In genomic region chr10:103443475-103444185, GRCh38 we compare ENCODE assay signal across 8 cellular contexts. TPM values are rescaled to one million over a fixed set of nuclear protein-coding genes. Genes with fewer than 3 reads are reported as not detected.
DNase-seq lines count a peak whose midpoint lies in the region; ATAC-seq lines count a peak whose summit lies in the region.
"Had no signal": no experiment of that assay in that cellular context is flagged by ENCODE, and none has a peak within 500 bp of the region (broad histone marks: within the 10 kb centered on the region; RNA-seq: fewer than 3 reads in every experiment).

No MANE protein-coding gene starts in this region.

- peaks cover 27% of the 10 kb centered on the region for H3K4me1 Mint-ChIP-seq in activated naive CD4-positive, alpha-beta T cell treated with anti-CD3 and anti-CD28 coated beads, Interleukin-2, amount 10 ng/mL, durations not matched to agents 7 days and 5 days
- H3K4me1 Mint-ChIP-seq in activated naive CD4-positive, alpha-beta T cell treated with anti-CD3 and anti-CD28 coated beads for 36 hours (ENCODE audit: low read depth): peaks cover 7% of the 10 kb centered on the region

- no peaks in the 10 kb centered on the region for H3K9me3 ChIP-seq in subcutaneous abdominal adipose tissue (ENCODE audit: control insufficient read depth in 5 of 5, low read length in 5 of 5)
- H3K9me3 ChIP-seq: A549 had no signal

- peaks cover 74% of the 10 kb centered on the region for H3K36me3 Mint-ChIP-seq in activated naive CD4-positive, alpha-beta T cell treated with anti-CD3 and anti-CD28 coated beads, Interleukin-2, amount 10 ng/mL, durations not matched to agents 7 days and 5 days
- H3K36me3 Mint-ChIP-seq in activated naive CD4-positive, alpha-beta T cell treated with anti-CD3 and anti-CD28 coated beads for 36 hours (ENCODE audit: low read depth): peaks cover 45% of the 10 kb centered on the region

- peak overlapping the region; percentile 41 for H3K27ac ChIP-seq in subcutaneous abdominal adipose tissue (ENCODE audit: low read depth, low read length)
- H3K27ac ChIP-seq: A549 had no signal

- H3K27ac Mint-ChIP-seq in activated naive CD4-positive, alpha-beta T cell treated with anti-CD3 and anti-CD28 coated beads, Interleukin-2, amount 10 ng/mL, durations not matched to agents 7 days and 5 days: peak overlapping the region; percentile 76
- H3K27ac Mint-ChIP-seq in activated naive CD4-positive, alpha-beta T cell treated with anti-CD3 and anti-CD28 coated beads for 36 hours: no peak overlapping the region

- no peak overlapping the region for H3K9ac ChIP-seq in subcutaneous abdominal adipose tissue (ENCODE audit: low read length in 5 of 5)

- H3K27me3 Mint-ChIP-seq in activated naive CD4-positive, alpha-beta T cell treated with anti-CD3 and anti-CD28 coated beads, Interleukin-2, amount 10 ng/mL, durations not matched to agents 7 days and 5 days: no peaks in the 10 kb centered on the region
- H3K27me3 Mint-ChIP-seq in activated naive CD4-positive, alpha-beta T cell treated with anti-CD3 and anti-CD28 coated beads for 36 hours (ENCODE audit: low read depth): no peaks in the 10 kb centered on the region

- no peak overlapping the region for H3K4me3 Mint-ChIP-seq in activated naive CD4-positive, alpha-beta T cell treated with anti-CD3 and anti-CD28 coated beads, Interleukin-2, amount 10 ng/mL, durations not matched to agents 7 days and 5 days
- H3K4me3 Mint-ChIP-seq in activated naive CD4-positive, alpha-beta T cell treated with anti-CD3 and anti-CD28 coated beads for 36 hours: no peak overlapping the region

- H3K4me3 ChIP-seq in subcutaneous abdominal adipose tissue (ENCODE audit: low read depth in 1 of 5, low read length in 5 of 5): no peak overlapping the region
- H3K4me3 ChIP-seq: A549 had no signal

- no peaks in the 10 kb centered on the region for H3K9me3 Mint-ChIP-seq in activated naive CD4-positive, alpha-beta T cell treated with anti-CD3 and anti-CD28 coated beads, Interleukin-2, amount 10 ng/mL, durations not matched to agents 7 days and 5 days
- no peaks in the 10 kb centered on the region for H3K9me3 Mint-ChIP-seq in activated naive CD4-positive, alpha-beta T cell treated with anti-CD3 and anti-CD28 coated beads for 36 hours

- no peak for DNase-seq in activated naive CD4-positive, alpha-beta T cell treated with anti-CD3 and anti-CD28 coated beads, Interleukin-2, amount 10 ng/mL, durations not matched to agents 7 days and 5 days
- DNase-seq in activated naive CD4-positive, alpha-beta T cell treated with anti-CD3 and anti-CD28 coated beads for 36 hours: no peak
- DNase-seq: activated gamma-delta T cell; stimulated activated CD4-positive, alpha-beta T cell treated with anti-CD3 and anti-CD28 coated beads, Interleukin-4, amount 100 ng/mL, for 4 hours had no signal

- peaks cover 24 to 70% (median 53%) of the 10 kb centered on the region in 5 donors for H3K4me1 ChIP-seq in subcutaneous abdominal adipose tissue (ENCODE audit: control insufficient read depth in 5 of 5, insufficient read depth in 5 of 5, low read length in 5 of 5)
- H3K4me1 ChIP-seq: A549 had no signal

- CTCF ChIA-PET in activated naive CD4-positive, alpha-beta T cell treated with anti-CD3 and anti-CD28 coated beads, Interleukin-2, amount 10 ng/mL, durations not matched to agents 7 days and 5 days (lab: Charles Lee): interaction anchor here (2.0 kb wide), 1 partner anchor 42 kb away, joined by 7 read pairs; no protein-coding TSS in a partner anchor
- CTCF ChIA-PET in activated naive CD4-positive, alpha-beta T cell treated with anti-CD3 and anti-CD28 coated beads for 36 hours (lab: Charles Lee): interaction anchor here (0.6 to 1.2 kb wide), 2 partner anchors 42 to 589 kb away, joined by 3 read pairs; partner anchors contain the start of gene BORCS7

- intact Hi-C loops in activated naive CD4-positive, alpha-beta T cell treated with anti-CD3 and anti-CD28 coated beads for 36 hours (cut with micrococcal nuclease): no loop called here

- H3K36me3 ChIP-seq in subcutaneous abdominal adipose tissue (ENCODE audit: control insufficient read depth in 5 of 5, insufficient read depth in 5 of 5, low read length in 5 of 5): peaks cover 3 to 83% (median 79%) of the 10 kb centered on the region in 5 donors

- no peak for ATAC-seq in HG03457 (IDR thresholded peaks at IDR 0.05; ENCODE audit: unreplicated experiment)
- ATAC-seq: A549 had no signal

- H3K27me3 ChIP-seq in subcutaneous abdominal adipose tissue (ENCODE audit: control insufficient read depth in 5 of 5, insufficient read depth in 4 of 5, low read length in 5 of 5): no peaks in the 10 kb centered on the region

RNA-seq across cellular contexts. Expression of gene CALHM2, which starts 8.5 kb away (rescaled TPM):
- total RNA-seq in activated naive CD4-positive, alpha-beta T cell treated with anti-CD3 and anti-CD28 coated beads for 36 hours: 1 to 10 TPM; 8.3 to 9.5 TPM

RNA-seq across cellular contexts. Expression of gene CALHM1, which starts 15.1 kb away (rescaled TPM):
- total RNA-seq in activated naive CD4-positive, alpha-beta T cell treated with anti-CD3 and anti-CD28 coated beads for 36 hours: not detected
- total RNA-seq: cerebellum had no signal

RNA-seq across cellular contexts. Expression of gene CALHM3, which starts 35.4 kb away (rescaled TPM):
- total RNA-seq in activated naive CD4-positive, alpha-beta T cell treated with anti-CD3 and anti-CD28 coated beads for 36 hours: not detected
- total RNA-seq: cerebellum had no signal

RNA-seq across cellular contexts. Expression of gene PDCD11, which starts 47.2 kb away (rescaled TPM):
- total RNA-seq in activated naive CD4-positive, alpha-beta T cell treated with anti-CD3 and anti-CD28 coated beads for 36 hours: 10 to 100 TPM; 50.1 TPM

RNA-seq across cellular contexts. Expression of gene ATP5MK, which starts 47.4 kb away (rescaled TPM):
- 100 to 1,000 TPM; 422 to 423 TPM for total RNA-seq in activated naive CD4-positive, alpha-beta T cell treated with anti-CD3 and anti-CD28 coated beads for 36 hours
